1 cellular context compared by ENCODE assay signal in genomic region chr20:49276895-49277785, GRCh38.
TF ChIP-seq lines count a peak whose summit lies in the region.

No MANE protein-coding gene starts in this region.

TF ChIP-seq in IMR-90, 13 proteins besides CTCF, POLR2A, EP300 and RAD21:
- no peak for TF ChIP-seq BHLHE40 (IDR thresholded peaks at IDR 0.05; ENCODE audit: low read depth, low read length)
- TF ChIP-seq MAZ (IDR thresholded peaks at IDR 0.05; ENCODE audit: borderline replicate concordance, low read depth, low read length) = no peak
- no peak for TF ChIP-seq CEBPB (IDR thresholded peaks at IDR 0.05; ENCODE audit: low read depth, low read length)
- no peak for TF ChIP-seq RFX5 (IDR thresholded peaks at IDR 0.05; ENCODE audit: low read depth, low read length)
- no peak for TF ChIP-seq CHD1 (IDR thresholded peaks at IDR 0.05; ENCODE audit: low read depth, low read length)
- TF ChIP-seq MXI1 (IDR thresholded peaks at IDR 0.05; ENCODE audit: borderline replicate concordance, low read depth, low read length) = no peak
- TF ChIP-seq SMC3 (IDR thresholded peaks at IDR 0.05; ENCODE audit: low read depth, low read length) = no peak
- TF ChIP-seq MAFK (IDR thresholded peaks at IDR 0.05; ENCODE audit: low read depth, low read length) = no peak
- TF ChIP-seq USF2 (IDR thresholded peaks at IDR 0.05; ENCODE audit: low read depth, low read length) = no peak
- TF ChIP-seq RCOR1 (IDR thresholded peaks at IDR 0.05; ENCODE audit: insufficient replicate concordance, low read length) = no peak
- TF ChIP-seq ELK1 (IDR thresholded peaks at IDR 0.05; ENCODE audit: borderline replicate concordance, low read depth, low read length) = no peak
